8 cellular contexts compared by ENCODE assay signal in the genomic region with DNA sequence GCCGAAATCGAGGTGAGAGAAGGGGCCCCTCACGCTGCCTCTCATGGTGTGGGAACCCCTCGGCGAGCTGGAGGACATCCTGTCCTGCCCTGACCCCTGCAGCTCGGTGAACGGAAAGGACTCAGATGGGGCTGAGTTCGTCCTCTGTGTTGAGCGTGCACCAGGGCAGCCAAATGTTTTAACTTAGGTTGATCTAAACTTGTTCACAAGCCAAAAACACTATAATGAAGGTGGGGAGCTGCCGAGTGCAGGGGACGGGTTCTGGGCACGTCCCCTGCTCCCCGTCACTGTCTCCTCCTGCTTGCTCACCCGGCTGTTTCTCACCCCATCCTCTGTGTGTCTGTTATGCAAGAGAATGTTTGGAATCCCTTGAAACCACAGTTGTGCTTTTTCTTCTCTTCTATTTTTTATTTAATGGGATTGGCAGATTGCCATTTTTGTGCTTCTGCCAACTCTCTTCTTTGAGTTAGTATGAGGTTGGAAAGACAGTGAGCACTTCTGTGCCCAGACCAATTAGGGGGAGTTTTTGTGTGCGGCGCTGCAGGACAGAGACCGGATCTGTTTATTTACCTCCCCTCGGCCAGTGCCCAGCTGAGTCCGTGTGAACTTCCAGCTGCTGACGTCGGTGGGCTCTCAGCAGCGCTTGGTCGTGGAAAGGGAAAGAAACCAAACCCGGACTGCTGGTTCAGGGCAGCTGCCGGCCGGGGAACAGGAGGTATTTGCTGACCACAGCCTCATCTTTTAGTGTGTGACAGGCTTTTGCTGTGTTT.
DNase-seq lines count a peak whose midpoint lies in the region; ATAC-seq and TF ChIP-seq lines count a peak whose summit lies in the region.

No MANE protein-coding gene starts in this region.

- no TSS peak for BruUV-seq in OCI-LY7 (replicated peaks; lab: Mats Ljungman, UMichigan)

- no peak overlapping the region for H2AFZ ChIP-seq in OCI-LY7 (ENCODE audit: low read length)

- CTCF ChIA-PET in OCI-LY7 (lab: Charles Lee; ENCODE audit: unreplicated experiment): no interaction called here

- no peaks in the 10 kb centered on the region for H3K9me2 ChIP-seq in OCI-LY7 (ENCODE audit: insufficient read depth, low read length)

- H4K20me1 ChIP-seq in OCI-LY7 (ENCODE audit: insufficient read depth, low read length): no peaks in the 10 kb centered on the region

- H3K9me3 ChIP-seq in OCI-LY7 (ENCODE audit: low read length): no peaks in the 10 kb centered on the region
- no peaks in the 10 kb centered on the region for H3K9me3 ChIP-seq in effector memory CD4-positive, alpha-beta T cell (ENCODE audit: control insufficient read depth, low read length)

- ATAC-seq in HG02840 (IDR thresholded peaks at IDR 0.05; ENCODE audit: low FRiP score, unreplicated experiment): no peak
- ATAC-seq in GM18519 (IDR thresholded peaks at IDR 0.05; ENCODE audit: low FRiP score, unreplicated experiment): no peak

- H3K4me2 ChIP-seq in OCI-LY7 (ENCODE audit: low read length): no peak overlapping the region

- no peaks in the 10 kb centered on the region for H3K27me3 ChIP-seq in dorsolateral prefrontal cortex
- no peaks in the 10 kb centered on the region for H3K27me3 ChIP-seq in effector memory CD4-positive, alpha-beta T cell (replicated peaks; ENCODE audit: control insufficient read depth, insufficient read depth, low read length, poor library complexity, severe bottlenecking)

- no peaks in the 10 kb centered on the region for H3K4me1 ChIP-seq in OCI-LY7 (ENCODE audit: insufficient read depth, low read length, poor library complexity, severe bottlenecking)
- no peaks in the 10 kb centered on the region for H3K4me1 ChIP-seq in effector memory CD4-positive, alpha-beta T cell (ENCODE audit: control insufficient read depth, insufficient read depth, low read length, poor library complexity, severe bottlenecking)

- peak overlapping the region in 48 of 59 donors; percentile 0 to 49 (median 27) for H3K4me3 ChIP-seq in dorsolateral prefrontal cortex
- no peak overlapping the region for H3K4me3 ChIP-seq in OCI-LY7 (ENCODE audit: low read depth, low read length, poor library complexity, severe bottlenecking)
- H3K4me3 ChIP-seq in effector memory CD4-positive, alpha-beta T cell (ENCODE audit: insufficient read depth, low read depth, low read length, poor library complexity, severe bottlenecking): no peak overlapping the region

- peak; percentile 97 for DNase-seq in GM04504 (ENCODE audit: low read depth)
- DNase-seq in NCI-H510A treated with DMSO at 0.1 percent for 48 hours (lab: John Stamatoyannopoulos, UW): peak; percentile 63
- peak; percentile 35 to 80 (median 68) for DNase-seq in dorsolateral prefrontal cortex
- DNase-seq in midbrain (lab: John Stamatoyannopoulos, UW): peak; percentile 89
- DNase-seq in OCI-LY7 (ENCODE audit: low spot score): no peak
- no peak for DNase-seq in effector memory CD4-positive, alpha-beta T cell

- H3K27ac ChIP-seq in dorsolateral prefrontal cortex (peak overlapping the region in 57 of 59 donors; percentile 2 to 87 (median 68)), OCI-LY7 (ENCODE audit: low read depth, low read length, poor library complexity, severe bottlenecking) (no peak overlapping the region)
- H3K27ac ChIP-seq in effector memory CD4-positive, alpha-beta T cell (ENCODE audit: insufficient read depth, low read length, poor library complexity, severe bottlenecking): no peak overlapping the region

- TF ChIP-seq CTCF in dorsolateral prefrontal cortex (IDR thresholded peaks at IDR 0.05 in 54 of 56, conservative IDR thresholded peaks at IDR 0.05 in 2 of 56; ENCODE audit: low read depth in 1 of 56, partially characterized antibody in 56 of 56) (peak in 20 of 56 donors; percentile 1 to 40 (median 16)), OCI-LY7 (conservative IDR thresholded peaks at IDR 0.05; ENCODE audit: low read length) (no peak)

- H3K36me3 ChIP-seq in OCI-LY7 (ENCODE audit: insufficient read depth, low read length): peaks cover 13% of the 10 kb centered on the region; the same call in 1 of the 2 replicates
- H3K36me3 ChIP-seq in effector memory CD4-positive, alpha-beta T cell (ENCODE audit: control insufficient read depth, insufficient read depth, low read length): peaks cover 75% of the 10 kb centered on the region

- POLR2A ChIA-PET in OCI-LY7 (lab: Charles Lee): interaction anchor here (0.9 kb wide), 1 partner anchor 19 kb away, joined by 3 read pairs; no protein-coding TSS in a partner anchor

- intact Hi-C loops in dorsolateral prefrontal cortex (cut with DNase I) (loop anchor here (5.0 kb wide), 4 partner anchors 57 to 257 kb away; partner anchors contain the start of gene JARID2 (in 1 of the 2)), OCI-LY7 (cut with micrococcal nuclease; ENCODE audit: unreplicated experiment) (no loop called here)

- no peaks in the 10 kb centered on the region for H3K79me2 ChIP-seq in OCI-LY7 (ENCODE audit: insufficient read depth, low read depth, low read length)

Comparison
In these comparisons a context has a peak if more than half of its experiments do, and no peak if none do; other contexts are left out.
1. DNase-seq: peak in GM04504 (single experiment), NCI-H510A treated with DMSO at 0.1 percent for 48 hours (single experiment), dorsolateral prefrontal cortex (10 of 10) and midbrain (single experiment); none in OCI-LY7 (single experiment) and effector memory CD4-positive, alpha-beta T cell (0 of 3).
2. H3K27ac ChIP-seq: peak in dorsolateral prefrontal cortex (57 of 59); none in OCI-LY7 (single experiment) and effector memory CD4-positive, alpha-beta T cell (single experiment).
3. H3K4me3 ChIP-seq: peak in dorsolateral prefrontal cortex (48 of 59); none in OCI-LY7 (single experiment) and effector memory CD4-positive, alpha-beta T cell (single experiment).